Comparison of ENCODE assay signal across 12 cellular contexts in genomic region chr2:160432633-160433032, GRCh38.
DNase-seq lines count a peak whose midpoint lies in the region; ATAC-seq and TF ChIP-seq lines count a peak whose summit lies in the region.
"Had no signal": no experiment of that assay in that cellular context is flagged by ENCODE, and none has a peak within 500 bp of the region (broad histone marks: within the 10 kb centered on the region; RNA-seq: fewer than 3 reads in every experiment).

No MANE protein-coding gene starts in this region.

- DNase-seq in ELF-1 (ENCODE audit: low read depth, low spot score) (peak; percentile 13), OCI-LY7 (ENCODE audit: low spot score) (no peak), epithelial cell of prostate (ENCODE audit: low read depth, low spot score) (no peak), osteocyte (ENCODE audit: extremely low spot score, unreplicated experiment) (no peak), putamen (ENCODE audit: low spot score) (no peak)
- no peak for DNase-seq in activated CD4-positive, alpha-beta memory T cell treated with anti-CD3 and anti-CD28 coated beads for 36 hours
- DNase-seq in stimulated activated CD4-positive, alpha-beta T cell treated with anti-CD3 and anti-CD28 coated beads, Interleukin-15, amount 100 ng/mL, for 24 hours = no peak
- DNase-seq: colonic mucosa, ovary, thyroid gland had no signal

- no peak overlapping the region for H2AFZ ChIP-seq in OCI-LY7 (ENCODE audit: low read length)

- H3K79me2 ChIP-seq in OCI-LY7 (ENCODE audit: insufficient read depth, low read depth, low read length) = no peaks in the 10 kb centered on the region

- H3K9me3 ChIP-seq in OCI-LY7 (ENCODE audit: low read length) = peaks cover 9% of the 10 kb centered on the region
- H3K9me3 ChIP-seq: colonic mucosa, ovary, thyroid gland had no signal

- H3K4me1 Mint-ChIP-seq in osteocyte (ENCODE audit: unreplicated experiment) = peaks cover 39% of the 10 kb centered on the region
- H3K4me1 Mint-ChIP-seq in activated CD4-positive, alpha-beta memory T cell treated with anti-CD3 and anti-CD28 coated beads for 36 hours (ENCODE audit: low read depth) = peaks cover 48% of the 10 kb centered on the region

- H3K36me3 ChIP-seq in OCI-LY7 (ENCODE audit: insufficient read depth, low read length) = no peaks in the 10 kb centered on the region; the same call in 1 of the 2 replicates
- H3K36me3 ChIP-seq: colonic mucosa, ovary, thyroid gland had no signal

- H3K9me2 ChIP-seq in OCI-LY7 (ENCODE audit: insufficient read depth, low read length) = no peaks in the 10 kb centered on the region

- no peak overlapping the region for H3K4me3 Mint-ChIP-seq in osteocyte (ENCODE audit: unreplicated experiment)
- no peak overlapping the region for H3K4me3 Mint-ChIP-seq in activated CD4-positive, alpha-beta memory T cell treated with anti-CD3 and anti-CD28 coated beads for 36 hours

- H3K4me3 ChIP-seq in OCI-LY7 (ENCODE audit: low read depth, low read length, poor library complexity, severe bottlenecking) = no peak overlapping the region
- H3K4me3 ChIP-seq: colonic mucosa, ovary, thyroid gland had no signal

- CTCF ChIA-PET in OCI-LY7 (lab: Charles Lee; ENCODE audit: unreplicated experiment) = interaction anchor here (0.5 kb wide), 1 partner anchor 110 kb away, joined by 3 read pairs; no protein-coding TSS in a partner anchor
- CTCF ChIA-PET in activated CD4-positive, alpha-beta memory T cell treated with anti-CD3 and anti-CD28 coated beads for 36 hours (lab: Charles Lee) = interaction anchor here (0.7 to 1.7 kb wide), 4 partner anchors 19 to 118 kb away, joined by 3 to 4 read pairs (median 3); no protein-coding TSS in a partner anchor

- H3K27ac ChIP-seq in OCI-LY7 (ENCODE audit: low read depth, low read length, poor library complexity, severe bottlenecking) (no peak overlapping the region), epithelial cell of prostate (peak overlapping the region; percentile 87)
- H3K27ac ChIP-seq: colonic mucosa, ovary, thyroid gland had no signal

- POLR2A ChIA-PET in OCI-LY7 (lab: Charles Lee) = interaction anchor here (1.5 to 1.9 kb wide), 4 partner anchors 9 to 532 kb away, joined by 3 to 8 read pairs (median 4); no protein-coding TSS in a partner anchor
- POLR2A ChIA-PET in activated CD4-positive, alpha-beta memory T cell treated with anti-CD3 and anti-CD28 coated beads for 36 hours (lab: Charles Lee) = no interaction called here

- H4K20me1 ChIP-seq in OCI-LY7 (ENCODE audit: insufficient read depth, low read length) = no peaks in the 10 kb centered on the region

- peaks cover 12% of the 10 kb centered on the region for H3K36me3 Mint-ChIP-seq in osteocyte (ENCODE audit: unreplicated experiment)
- peaks cover 14% of the 10 kb centered on the region for H3K36me3 Mint-ChIP-seq in activated CD4-positive, alpha-beta memory T cell treated with anti-CD3 and anti-CD28 coated beads for 36 hours

- H3K27ac Mint-ChIP-seq in osteocyte (ENCODE audit: unreplicated experiment) = peak overlapping the region; percentile 55
- H3K27ac Mint-ChIP-seq in activated CD4-positive, alpha-beta memory T cell treated with anti-CD3 and anti-CD28 coated beads for 36 hours = no peak overlapping the region
- H3K27ac Mint-ChIP-seq: activated T-helper 17 cell treated with anti-CD3 and anti-CD28 coated beads, Interleukin-2, amount 50 U/mL, for 72 hours had no signal

- peaks cover 29% of the 10 kb centered on the region for H3K4me1 ChIP-seq in OCI-LY7 (ENCODE audit: insufficient read depth, low read length, poor library complexity, severe bottlenecking)
- H3K4me1 ChIP-seq: colonic mucosa had no signal

- intact Hi-C loops in OCI-LY7 (cut with micrococcal nuclease; ENCODE audit: unreplicated experiment) = loop anchor here (5.0 kb wide), 1 partner anchor 110 kb away; no protein-coding TSS in a partner anchor
- intact Hi-C loops in activated CD4-positive, alpha-beta memory T cell treated with anti-CD3 and anti-CD28 coated beads for 36 hours (cut with micrococcal nuclease) = no loop called here

- no TSS peak for BruUV-seq in OCI-LY7 (replicated peaks; lab: Mats Ljungman, UMichigan)

- no peaks in the 10 kb centered on the region for H3K27me3 Mint-ChIP-seq in osteocyte (ENCODE audit: unreplicated experiment)
- no peaks in the 10 kb centered on the region for H3K27me3 Mint-ChIP-seq in activated CD4-positive, alpha-beta memory T cell treated with anti-CD3 and anti-CD28 coated beads for 36 hours
- H3K27me3 Mint-ChIP-seq: activated T-helper 17 cell treated with anti-CD3 and anti-CD28 coated beads, Interleukin-2, amount 50 U/mL, for 72 hours had no signal

- peak; percentile 41; the same call in 1 of the 2 replicates for TF ChIP-seq CTCF in OCI-LY7 (conservative IDR thresholded peaks at IDR 0.05; ENCODE audit: low read length)
- TF ChIP-seq CTCF in osteocyte (IDR thresholded peaks at IDR 0.05) = no peak

- no peak for ATAC-seq in GM21619 (IDR thresholded peaks at IDR 0.05; ENCODE audit: unreplicated experiment)

- H3K4me2 ChIP-seq in OCI-LY7 (ENCODE audit: low read length) = no peak overlapping the region

- peaks cover 6% of the 10 kb centered on the region for H3K9me3 Mint-ChIP-seq in osteocyte (ENCODE audit: unreplicated experiment)
- H3K9me3 Mint-ChIP-seq in activated CD4-positive, alpha-beta memory T cell treated with anti-CD3 and anti-CD28 coated beads for 36 hours = peaks cover 13% of the 10 kb centered on the region
